In the genomic region with DNA sequence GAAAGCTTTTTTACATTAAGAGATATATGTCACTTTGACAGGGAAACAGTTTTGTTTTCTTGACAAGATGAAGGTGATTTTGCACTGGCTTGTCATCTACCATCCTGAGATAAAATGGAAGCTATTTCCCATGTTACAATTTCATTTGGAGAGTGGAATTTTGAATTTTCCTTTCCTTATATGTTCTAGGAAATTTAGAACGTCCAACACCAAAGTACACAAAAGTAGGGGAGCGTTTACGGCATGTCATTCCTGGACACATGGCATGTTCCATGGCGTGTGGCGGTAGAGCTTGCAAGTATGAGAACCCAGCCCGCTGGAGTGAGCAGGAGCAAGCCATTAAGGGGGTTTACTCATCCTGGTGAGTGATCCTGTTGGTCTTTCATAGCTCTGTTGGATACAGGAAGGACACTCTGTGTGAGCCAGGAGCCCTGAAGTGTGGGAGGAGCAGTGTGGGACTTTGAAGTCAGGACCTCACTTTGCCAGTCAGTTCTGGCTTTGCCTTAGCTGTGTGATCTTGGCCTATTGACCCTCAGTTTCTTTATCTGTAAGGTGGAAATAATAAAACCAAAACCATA, we compare ENCODE assay signal across 13 cellular contexts. TPM values are rescaled to one million over a fixed set of nuclear protein-coding genes. Genes with fewer than 3 reads are reported as not detected.
DNase-seq lines count a peak whose midpoint lies in the region; ATAC-seq and TF ChIP-seq lines count a peak whose summit lies in the region.
"Had no signal": no experiment of that assay in that cellular context is flagged by ENCODE, and none has a peak within 500 bp of the region (broad histone marks: within the 10 kb centered on the region; RNA-seq: fewer than 3 reads in every experiment).

No MANE protein-coding gene starts in this region.

- H3K4me3 ChIP-seq in lower leg skin (ENCODE audit: low read depth, poor library complexity, severe bottlenecking) = no peak overlapping the region

- no peak for TF ChIP-seq POLR2A in lower leg skin (IDR thresholded peaks at IDR 0.05)

- no peak for ATAC-seq in stimulated activated naive CD8-positive, alpha-beta T cell treated with anti-CD3 and anti-CD28 coated beads, Interleukin-15, Interleukin-2, amounts not matched to agents 100 U/mL and 50 U/mL, for 24 hours
- ATAC-seq in HG03159 (IDR thresholded peaks at IDR 0.05; ENCODE audit: unreplicated experiment) (no peak), GM21619 (IDR thresholded peaks at IDR 0.05; ENCODE audit: unreplicated experiment) (no peak)

- no peak for DNase-seq in stimulated activated naive CD8-positive, alpha-beta T cell treated with anti-CD3 and anti-CD28 coated beads, Interleukin-15, Interleukin-2, amounts not matched to agents 100 U/mL and 50 U/mL, for 24 hours
- DNase-seq in amniotic epithelial cell (ENCODE audit: low read depth) (peak; percentile 31), iPS-NIHi11 (ENCODE audit: low spot score) (peak; percentile 56), lower leg skin (ENCODE audit: low spot score in 2 of 2) (no peak), T-helper 2 cell (no peak)
- DNase-seq: activated CD4-positive, CD25-positive, alpha-beta regulatory T cell treated with anti-CD3 and anti-CD28 coated beads, Interleukin-2, amount 50 U/mL, for 72 hours; effector CD8-positive, alpha-beta T cell; NCI-H1930; Right ventricle myocardium superior; stimulated activated CD4-positive, alpha-beta T cell treated with anti-CD3 and anti-CD28 coated beads, Interleukin-4, amount 100 ng/mL, for 24 hours had no signal

- no peaks in the 10 kb centered on the region for H3K27me3 Mint-ChIP-seq in stimulated activated naive CD8-positive, alpha-beta T cell treated with anti-CD3 and anti-CD28 coated beads, Interleukin-15, Interleukin-2, amounts not matched to agents 100 ng/mL and 50 ng/mL, for 24 hours

- H3K36me3 Mint-ChIP-seq in stimulated activated naive CD8-positive, alpha-beta T cell treated with anti-CD3 and anti-CD28 coated beads, Interleukin-15, Interleukin-2, amounts not matched to agents 100 ng/mL and 50 ng/mL, for 24 hours (ENCODE audit: low read depth) = peaks cover 10% of the 10 kb centered on the region

- no peaks in the 10 kb centered on the region for H3K9me3 Mint-ChIP-seq in stimulated activated naive CD8-positive, alpha-beta T cell treated with anti-CD3 and anti-CD28 coated beads, Interleukin-15, Interleukin-2, amounts not matched to agents 100 ng/mL and 50 ng/mL, for 24 hours

- no peak overlapping the region for H3K27ac Mint-ChIP-seq in stimulated activated naive CD8-positive, alpha-beta T cell treated with anti-CD3 and anti-CD28 coated beads, Interleukin-15, Interleukin-2, amounts not matched to agents 100 ng/mL and 50 ng/mL, for 24 hours

- intact Hi-C loops in lower leg skin (cut with DNase I; ENCODE audit: low total_unique reads) = no loop called here

- peak overlapping the region; percentile 18 for H3K4me3 Mint-ChIP-seq in stimulated activated naive CD8-positive, alpha-beta T cell treated with anti-CD3 and anti-CD28 coated beads, Interleukin-15, Interleukin-2, amounts not matched to agents 100 ng/mL and 50 ng/mL, for 24 hours

- WGBS in lower leg skin, 2 donors = 92 to 97% methylated on average over 6 of the region's 6 CpGs

- TF ChIP-seq CTCF in lower leg skin (IDR thresholded peaks at IDR 0.05) = no peak

- no peaks in the 10 kb centered on the region for H3K4me1 Mint-ChIP-seq in stimulated activated naive CD8-positive, alpha-beta T cell treated with anti-CD3 and anti-CD28 coated beads, Interleukin-15, Interleukin-2, amounts not matched to agents 100 ng/mL and 50 ng/mL, for 24 hours (ENCODE audit: low read depth)

RNA-seq across cellular contexts. Expression of gene PTPDC1, which starts 0.9 kb away (rescaled TPM):
- total RNA-seq in lower leg skin = 1 to 10 TPM; 5.9 to 9.1 (median 7.6) TPM

Comparison
In these comparisons a context has a peak if more than half of its experiments do, and no peak if none do; other contexts are left out.
1. DNase-seq: peak in amniotic epithelial cell (single experiment) and iPS-NIHi11 (single experiment); none in stimulated activated naive CD8-positive, alpha-beta T cell treated with anti-CD3 and anti-CD28 coated beads, Interleukin-15, Interleukin-2, amounts not matched to agents 100 U/mL and 50 U/mL, for 24 hours (single experiment), lower leg skin (0 of 2) and T-helper 2 cell (0 of 5).